In genomic region chr20:33261465-33261864, GRCh38 we compare ENCODE assay signal across 26 cellular contexts. TPM values are rescaled to one million over a fixed set of nuclear protein-coding genes. Genes with fewer than 3 reads are reported as not detected.
DNase-seq lines count a peak whose midpoint lies in the region; ATAC-seq and TF ChIP-seq lines count a peak whose summit lies in the region.
"Had no signal": no experiment of that assay in that cellular context is flagged by ENCODE, and none has a peak within 500 bp of the region (broad histone marks: within the 10 kb centered on the region; RNA-seq: fewer than 3 reads in every experiment).

No MANE protein-coding gene starts in this region.

- DNase-seq in DMS53 (lab: John Stamatoyannopoulos, UW) (peak; percentile 38), DMS53 treated with DMSO at 0.1 percent for 48 hours (lab: John Stamatoyannopoulos, UW; ENCODE audit: unreplicated experiment) (no peak), NCI-H1694 (lab: John Stamatoyannopoulos, UW) (peak; percentile 21), myocyte (ENCODE audit: low read depth) (peak; percentile 2), NCI-H128 (lab: John Stamatoyannopoulos, UW; ENCODE audit: unreplicated experiment) (no peak), WERI-Rb-1 (no peak)
- DNase-seq: activated CD4-positive, alpha-beta memory T cell treated with anti-CD3 and anti-CD28 coated beads, Interleukin-2, amount 10 ng/mL, durations not matched to agents 7 days and 5 days; activated effector memory CD4-positive, alpha-beta T cell treated with anti-CD3 and anti-CD28 coated beads, Interleukin-2, amount 50 U/mL, for 16 hours; activated naive CD8-positive, alpha-beta T cell treated with anti-CD3 and anti-CD28 coated beads, Interleukin-2, amount 50 U/mL, for 24 hours; activated T-cell treated with anti-CD3 and anti-CD28 coated beads for 4 hours; GOT3; NCI-H2029; occipital lobe; retina; RPMI8226; stimulated activated CD4-positive, alpha-beta T cell treated with anti-CD3 and anti-CD28 coated beads, Interleukin-4, amount 100 ng/mL, for 1 hour; stimulated activated naive CD8-positive, alpha-beta T cell treated with anti-CD3 and anti-CD28 coated beads, Interleukin-15, Interleukin-2, amounts not matched to agents 100 U/mL and 50 U/mL, for 24 hours; transverse colon had no signal

- TF ChIP-seq CTCF in VCaP (conservative IDR thresholded peaks at IDR 0.05) (no peak), WERI-Rb-1 (IDR thresholded peaks at IDR 0.05; ENCODE audit: low read depth, low read length) (no peak)

- H3K36me3 ChIP-seq in WERI-Rb-1: no peaks in the 10 kb centered on the region
- H3K36me3 ChIP-seq: transverse colon had no signal

- H3K27ac ChIP-seq in VCaP (0 out of 2 replicates have a peak overlapping the region, but pooled peaks have one; percentile 14), WERI-Rb-1 (no peak overlapping the region)
- H3K27ac ChIP-seq: 22Rv1, transverse colon had no signal

- no peaks in the 10 kb centered on the region for H3K27me3 ChIP-seq in WERI-Rb-1 (ENCODE audit: insufficient read depth, low read depth, severe bottlenecking)

- ATAC-seq in GM18907 (IDR thresholded peaks at IDR 0.05; ENCODE audit: unreplicated experiment): no peak
- ATAC-seq: activated CD4-positive, CD25-positive, alpha-beta regulatory T cell treated with anti-CD3 and anti-CD28 coated beads, Interleukin-2, amount 50 U/mL, for 24 hours; activated naive CD8-positive, alpha-beta T cell treated with anti-CD3 and anti-CD28 coated beads, Interleukin-2, amount 50 U/mL, for 24 hours; stimulated activated naive CD8-positive, alpha-beta T cell treated with anti-CD3 and anti-CD28 coated beads, Interleukin-15, Interleukin-2, amounts not matched to agents 100 U/mL and 50 U/mL, for 24 hours had no signal

- H3K4me3 ChIP-seq in WERI-Rb-1 (ENCODE audit: low read depth, low read length): no peak overlapping the region
- H3K4me3 ChIP-seq: transverse colon had no signal

- no peaks in the 10 kb centered on the region for H3K9me3 ChIP-seq in WERI-Rb-1 (ENCODE audit: severe bottlenecking)
- H3K9me3 ChIP-seq: transverse colon had no signal

RNA-seq across cellular contexts. Expression of gene BPIFB1, which starts 21.5 kb away (rescaled TPM):
- total RNA-seq in myocyte: not detected in 2 replicates
- polyA plus RNA-seq in myocyte (2012): not detected
- total RNA-seq: activated CD4-positive, alpha-beta memory T cell treated with anti-CD3 and anti-CD28 coated beads, Interleukin-2, amount 10 ng/mL, durations not matched to agents 7 days and 5 days; Daoy; mammary epithelial cell; MCF 10A; occipital lobe; transverse colon had no signal
- polyA plus RNA-seq: IgD-negative memory B cell, mammary epithelial cell had no signal

RNA-seq across cellular contexts. Expression of gene BPIFA1, which starts 25.7 kb away (rescaled TPM):
- not detected in 2 replicates for total RNA-seq in myocyte
- polyA plus RNA-seq in myocyte (2012): not detected
- total RNA-seq: activated CD4-positive, alpha-beta memory T cell treated with anti-CD3 and anti-CD28 coated beads, Interleukin-2, amount 10 ng/mL, durations not matched to agents 7 days and 5 days; Daoy; mammary epithelial cell; MCF 10A; occipital lobe; transverse colon had no signal
- polyA plus RNA-seq: IgD-negative memory B cell, mammary epithelial cell had no signal

RNA-seq across cellular contexts. Expression of gene BPIFA3, which starts 44.3 kb away (rescaled TPM):
- not detected in 2 replicates for total RNA-seq in myocyte
- polyA plus RNA-seq in myocyte (2012): not detected
- total RNA-seq: activated CD4-positive, alpha-beta memory T cell treated with anti-CD3 and anti-CD28 coated beads, Interleukin-2, amount 10 ng/mL, durations not matched to agents 7 days and 5 days; Daoy; mammary epithelial cell; MCF 10A; occipital lobe; transverse colon had no signal
- polyA plus RNA-seq: IgD-negative memory B cell, mammary epithelial cell had no signal

Comparison
In these comparisons a context has a peak if more than half of its experiments do, and no peak if none do; other contexts are left out.
1. DNase-seq: peak in DMS53 (single experiment), NCI-H1694 (single experiment) and myocyte (single experiment); none in DMS53 treated with DMSO at 0.1 percent for 48 hours (single experiment), NCI-H128 (single experiment) and WERI-Rb-1 (single experiment).